In the genomic region with DNA sequence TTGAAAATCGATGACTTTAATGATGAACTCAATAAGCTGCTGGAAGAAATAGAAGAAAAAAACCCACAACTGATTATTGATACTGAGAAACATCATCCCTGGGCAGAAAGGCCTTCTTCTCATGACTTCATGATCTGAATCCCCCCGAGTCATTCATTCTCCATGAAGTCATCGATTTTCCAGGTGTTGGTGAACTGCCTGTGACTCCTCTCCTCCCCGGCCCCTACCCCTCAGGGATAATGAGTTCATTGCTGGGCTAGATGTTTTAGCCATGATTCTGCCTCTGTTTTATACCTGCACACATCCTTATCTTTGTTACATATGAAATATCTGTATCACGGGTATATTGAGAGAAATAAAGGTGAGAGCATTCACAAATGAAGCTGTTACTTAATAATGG, we compare ENCODE assay signal across 41 cellular contexts. TPM values are rescaled to one million over a fixed set of nuclear protein-coding genes. Genes with fewer than 3 reads are reported as not detected.
"Had no signal": no experiment of that assay in that cellular context is flagged by ENCODE, and none has a peak within 500 bp of the region (broad histone marks: within the 10 kb centered on the region; RNA-seq: fewer than 3 reads in every experiment).

No MANE protein-coding gene starts in this region.

- H3K4me1 ChIP-seq: body of pancreas, breast epithelium had no signal

- H3K27me3 Mint-ChIP-seq: activated CD4-positive, alpha-beta T cell treated with anti-CD3 and anti-CD28 coated beads, Interleukin-2, amount 10 ng/mL, durations not matched to agents 24 days and 14 days had no signal

- FAIRE-seq: astrocyte, TTC549 had no signal

- H3K4me3 Mint-ChIP-seq: activated B cell treated with CpG ODN at 0.5 μM for 24 hours; activated CD4-positive, alpha-beta memory T cell treated with anti-CD3 and anti-CD28 coated beads for 36 hours; activated CD4-positive, alpha-beta T cell treated with anti-CD3 and anti-CD28 coated beads, Interleukin-2, amount 10 ng/mL, durations not matched to agents 24 days and 14 days; activated CD8-positive, alpha-beta T cell treated with anti-CD3 and anti-CD28 coated beads for 36 hours; activated naive CD4-positive, alpha-beta T cell treated with anti-CD3 and anti-CD28 coated beads for 36 hours; activated naive CD4-positive, alpha-beta T cell treated with anti-CD3 and anti-CD28 coated beads, Interleukin-2, amount 50 U/mL, for 24 hours; activated naive CD8-positive, alpha-beta T cell; activated naive CD8-positive, alpha-beta T cell treated with anti-CD3 and anti-CD28 coated beads, Interleukin-2, amount 10 ng/mL, durations not matched to agents 7 days and 5 days; activated naive CD8-positive, alpha-beta T cell treated with anti-CD3 and anti-CD28 coated beads, Interleukin-2, amount 50 U/mL, for 24 hours; activated T-cell treated with anti-CD3 and anti-CD28 coated beads, Interleukin-2, amount 50 U/mL, for 4 hours; activated T-cell treated with anti-CD3 and anti-CD28 coated beads, Interleukin-2, amount 50 U/mL, for 72 hours; activated T-helper 1 cell treated with anti-CD3 and anti-CD28 coated beads, Interleukin-12 subunit alpha, Interleukin-12 subunit beta, Interleukin-2, Interleukin-4 antibody, amounts not matched to agents 30 ng/mL and 10 ng/mL and 1 ng/mL, durations not matched to agents 14 hours and 24 hours and 36 hours; activated T-helper 17 cell treated with anti-CD3 and anti-CD28 coated beads, Interleukin-2, amount 50 U/mL, for 72 hours; central memory CD8-positive, alpha-beta T cell; T-helper 1 cell treated with Interleukin-12 subunit alpha and Interleukin-12 subunit beta and Interleukin-4 antibody, amounts not matched to agents 30 μg/mL and 1 μg/mL, for 36 hours; T-helper 2 cell treated with Interferon-gamma antibody and Interleukin-4, amounts not matched to agents 5 μg/mL and 100 μg/mL, for 36 hours had no signal

- H3K27ac Mint-ChIP-seq: activated B cell treated with CpG ODN at 0.5 μM for 24 hours; activated CD4-positive, alpha-beta memory T cell treated with anti-CD3 and anti-CD28 coated beads for 36 hours; activated CD4-positive, alpha-beta T cell treated with anti-CD3 and anti-CD28 coated beads, Interleukin-2, amount 10 ng/mL, durations not matched to agents 24 days and 14 days; activated CD8-positive, alpha-beta T cell treated with anti-CD3 and anti-CD28 coated beads for 36 hours; activated naive CD4-positive, alpha-beta T cell treated with anti-CD3 and anti-CD28 coated beads for 36 hours; activated naive CD4-positive, alpha-beta T cell treated with anti-CD3 and anti-CD28 coated beads, Interleukin-2, amount 50 U/mL, for 24 hours; activated naive CD8-positive, alpha-beta T cell; activated naive CD8-positive, alpha-beta T cell treated with anti-CD3 and anti-CD28 coated beads, Interleukin-2, amount 10 ng/mL, durations not matched to agents 7 days and 5 days; activated naive CD8-positive, alpha-beta T cell treated with anti-CD3 and anti-CD28 coated beads, Interleukin-2, amount 50 U/mL, for 24 hours; activated T-cell treated with anti-CD3 and anti-CD28 coated beads, Interleukin-2, amount 50 U/mL, for 72 hours; activated T-helper 1 cell treated with anti-CD3 and anti-CD28 coated beads, Interleukin-12 subunit alpha, Interleukin-12 subunit beta, Interleukin-2, Interleukin-4 antibody, amounts not matched to agents 30 ng/mL and 10 ng/mL and 1 ng/mL, durations not matched to agents 14 hours and 24 hours and 36 hours; activated T-helper 17 cell treated with anti-CD3 and anti-CD28 coated beads, Interleukin-2, amount 50 U/mL, for 72 hours; T-helper 1 cell treated with Interleukin-12 subunit alpha and Interleukin-12 subunit beta and Interleukin-4 antibody, amounts not matched to agents 30 μg/mL and 1 μg/mL, for 36 hours; T-helper 2 cell treated with Interferon-gamma antibody and Interleukin-4, amounts not matched to agents 5 μg/mL and 100 μg/mL, for 36 hours had no signal

- H3K27me3 ChIP-seq: body of pancreas, brain microvascular endothelial cell, breast epithelium, cardiac muscle cell had no signal

- H3K4me3 ChIP-seq: body of pancreas, breast epithelium, cardiac muscle cell had no signal

- DNase-seq: activated B cell treated with CpG ODN at 0.5 μM for 24 hours; activated CD4-positive, alpha-beta memory T cell treated with anti-CD3 and anti-CD28 coated beads for 36 hours; activated CD4-positive, alpha-beta T cell treated with anti-CD3 and anti-CD28 coated beads for 4 hours; activated CD4-positive, alpha-beta T cell treated with anti-CD3 and anti-CD28 coated beads, Interleukin-2, amount 10 ng/mL, durations not matched to agents 24 days and 14 days; activated CD4-positive, alpha-beta T cell treated with anti-CD3 and anti-CD28 coated beads, Interleukin-2, amount 50 U/mL, for 1 hour; activated CD4-positive, alpha-beta T cell treated with anti-CD3 and anti-CD28 coated beads, Interleukin-2, amount 50 U/mL, for 4 hours; activated CD4-positive, CD25-positive, alpha-beta regulatory T cell treated with anti-CD3 and anti-CD28 coated beads, Interleukin-2, amount 50 U/mL, for 72 hours; activated CD8-positive, alpha-beta memory T cell treated with anti-CD3 and anti-CD28 coated beads, Interleukin-2, amount 50 U/mL, for 4 hours; activated CD8-positive, alpha-beta T cell treated with anti-CD3 and anti-CD28 coated beads for 36 hours; activated effector memory CD4-positive, alpha-beta T cell treated with anti-CD3 and anti-CD28 coated beads, Interleukin-2, amount 50 U/mL, for 16 hours; activated gamma-delta T cell treated with Interleukin-2 at 50 U/mL for 16 hours; activated naive CD4-positive, alpha-beta T cell; activated naive CD4-positive, alpha-beta T cell treated with anti-CD3 and anti-CD28 coated beads for 36 hours; activated naive CD8-positive, alpha-beta T cell treated with anti-CD3 and anti-CD28 coated beads, Interleukin-2, amount 10 ng/mL, durations not matched to agents 7 days and 5 days; activated naive CD8-positive, alpha-beta T cell treated with anti-CD3 and anti-CD28 coated beads, Interleukin-2, amount 50 U/mL, for 24 hours; activated T-cell treated with anti-CD3 and anti-CD28 coated beads for 4 hours; activated T-cell treated with anti-CD3 and anti-CD28 coated beads, Interleukin-2, amount 50 U/mL, for 1 hour; activated T-cell treated with anti-CD3 and anti-CD28 coated beads, Interleukin-2, amount 50 U/mL, for 4 hours; activated T-cell treated with anti-CD3 and anti-CD28 coated beads, Interleukin-2, amount 50 U/mL, for 72 hours; aorta; body of pancreas; brain microvascular endothelial cell; caudate nucleus; cerebellar nuclear complex; T-helper 1 cell; T-helper 2 cell; T-helper 9 cell had no signal

- H3K9me3 ChIP-seq: breast epithelium had no signal

- H3K27ac ChIP-seq: body of pancreas, brain microvascular endothelial cell, breast epithelium, cardiac muscle cell, VCaP had no signal

- H3K36me3 ChIP-seq: brain microvascular endothelial cell, breast epithelium had no signal

RNA-seq across cellular contexts. Expression of gene GP6, which starts 37.3 kb away (rescaled TPM):
- total RNA-seq: activated B cell treated with CpG ODN at 0.5 μM for 24 hours; activated CD4-positive, alpha-beta memory T cell treated with anti-CD3 and anti-CD28 coated beads for 36 hours; activated CD8-positive, alpha-beta memory T cell treated with anti-CD3 and anti-CD28 coated beads for 36 hours; activated naive CD4-positive, alpha-beta T cell treated with anti-CD3 and anti-CD28 coated beads for 36 hours; activated T-helper 1 cell treated with anti-CD3 and anti-CD28 coated beads, Interleukin-12 subunit alpha, Interleukin-12 subunit beta, Interleukin-2, Interleukin-4 antibody, amounts not matched to agents 30 ng/mL and 10 ng/mL and 1 ng/mL, durations not matched to agents 14 hours and 24 hours and 36 hours; breast epithelium had no signal
- polyA plus RNA-seq: cardiac muscle cell had no signal

RNA-seq across cellular contexts. Expression of gene NLRP7, which starts 53.4 kb away (rescaled TPM):
- total RNA-seq: activated CD4-positive, alpha-beta memory T cell treated with anti-CD3 and anti-CD28 coated beads for 36 hours; activated CD4-positive, alpha-beta T cell treated with anti-CD3 and anti-CD28 coated beads, Interleukin-2, amount 10 ng/mL, durations not matched to agents 24 days and 14 days; activated CD8-positive, alpha-beta memory T cell treated with anti-CD3 and anti-CD28 coated beads for 36 hours; activated CD8-positive, alpha-beta T cell treated with anti-CD3 and anti-CD28 coated beads for 36 hours; activated naive CD4-positive, alpha-beta T cell treated with anti-CD3 and anti-CD28 coated beads for 36 hours; activated naive CD8-positive, alpha-beta T cell treated with anti-CD3 and anti-CD28 coated beads, Interleukin-2, amount 10 ng/mL, durations not matched to agents 7 days and 5 days; activated T-cell treated with anti-CD3 and anti-CD28 coated beads, Interleukin-2, amount 50 U/mL, for 4 hours; activated T-cell treated with anti-CD3 and anti-CD28 coated beads, Interleukin-2, amount 50 U/mL, for 72 hours; activated T-helper 1 cell treated with anti-CD3 and anti-CD28 coated beads, Interleukin-12 subunit alpha, Interleukin-12 subunit beta, Interleukin-2, Interleukin-4 antibody, amounts not matched to agents 30 ng/mL and 10 ng/mL and 1 ng/mL, durations not matched to agents 14 hours and 24 hours and 36 hours; activated T-helper 17 cell treated with anti-CD3 and anti-CD28 coated beads, Interleukin-2, amount 50 U/mL, for 72 hours; aorta; astrocyte; body of pancreas; breast epithelium had no signal
- polyA plus RNA-seq: adipose tissue, aorta had no signal
